25 cellular contexts compared by ENCODE assay signal in the genomic region with DNA sequence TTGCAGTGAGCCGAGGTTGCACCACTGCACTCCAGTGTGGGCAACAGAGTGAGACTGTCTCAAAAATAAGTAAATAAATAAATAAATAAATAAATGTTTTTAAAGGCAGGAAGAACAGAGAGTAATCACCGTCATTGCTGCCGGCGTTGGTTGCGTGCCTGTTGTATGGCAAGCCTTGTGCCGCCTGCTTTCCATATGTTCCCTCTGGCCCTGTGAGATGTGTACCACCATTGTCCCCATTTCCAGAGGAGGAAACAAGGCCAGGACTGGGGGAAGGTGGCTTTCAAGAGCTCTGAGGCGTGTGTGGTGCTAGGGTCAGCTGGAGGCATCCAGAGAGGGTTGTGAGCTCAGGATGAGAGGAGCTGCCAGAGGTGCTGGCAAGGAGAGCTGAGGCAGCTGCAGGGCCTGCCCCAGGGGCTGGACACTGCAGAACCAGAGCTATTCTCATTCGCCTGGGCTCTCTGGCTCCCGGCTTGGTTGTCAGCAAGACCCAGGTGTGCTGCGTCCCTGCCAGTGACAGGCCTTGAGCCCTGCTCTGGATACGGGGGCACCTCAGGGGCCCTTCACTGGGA. TPM values are rescaled to one million over a fixed set of nuclear protein-coding genes. Genes with fewer than 3 reads are reported as not detected.
DNase-seq lines count a peak whose midpoint lies in the region; TF ChIP-seq lines count a peak whose summit lies in the region.
"Had no signal": no experiment of that assay in that cellular context is flagged by ENCODE, and none has a peak within 500 bp of the region (broad histone marks: within the 10 kb centered on the region; RNA-seq: fewer than 3 reads in every experiment).

No MANE protein-coding gene starts in this region.

- peaks cover 29% of the 10 kb centered on the region for H3K4me1 Mint-ChIP-seq in T-helper 2 cell treated with Interferon-gamma antibody and Interleukin-4, amounts not matched to agents 5 μg/mL and 100 μg/mL, for 36 hours (ENCODE audit: low read depth)

- H3K36me3 Mint-ChIP-seq in T-helper 2 cell treated with Interferon-gamma antibody and Interleukin-4, amounts not matched to agents 5 μg/mL and 100 μg/mL, for 36 hours (ENCODE audit: low read depth), result no peaks in the 10 kb centered on the region
- H3K36me3 Mint-ChIP-seq: activated naive CD8-positive, alpha-beta T cell treated with anti-CD3 and anti-CD28 coated beads, Interleukin-2, amount 10 ng/mL, durations not matched to agents 7 days and 5 days; CD4-positive, CD25-positive, alpha-beta regulatory T cell; natural killer cell treated with Interleukin-12 subunit alpha and Interleukin-12 subunit beta and Interleukin-15 and Interleukin-18, amount 100 ng/mL, for 72 hours had no signal

- no peaks in the 10 kb centered on the region for H3K9me3 ChIP-seq in thyroid gland
- H3K9me3 ChIP-seq: pancreas had no signal

- H3K36me3 ChIP-seq in thyroid gland, result no peaks in the 10 kb centered on the region
- H3K36me3 ChIP-seq: pancreas had no signal

- 92 to 94% methylated on average over 8 to 11 of the region's 11 CpGs for WGBS in thyroid gland, 2 donors

- H3K27me3 ChIP-seq in layer of hippocampus (ENCODE audit: control insufficient read depth, insufficient read depth, low read length) (no peaks in the 10 kb centered on the region), thyroid gland (no peaks in the 10 kb centered on the region)
- H3K27me3 ChIP-seq: pancreas had no signal

- no peak for TF ChIP-seq POLR2A in thyroid gland (IDR thresholded peaks at IDR 0.05)

- H3K27ac ChIP-seq in layer of hippocampus (ENCODE audit: low read depth, low read length) (peak overlapping the region; percentile 62), thyroid gland (peak overlapping the region in 2 of 3 donors; percentile 4 to 24)
- H3K27ac ChIP-seq: 22Rv1 had no signal

- peaks cover 13 to 36% of the 10 kb centered on the region in 2 donors for H3K4me1 ChIP-seq in thyroid gland

- H3K4me3 Mint-ChIP-seq in T-helper 2 cell treated with Interferon-gamma antibody and Interleukin-4, amounts not matched to agents 5 μg/mL and 100 μg/mL, for 36 hours, result no peak overlapping the region
- H3K4me3 Mint-ChIP-seq: activated CD8-positive, alpha-beta T cell treated with anti-CD3 and anti-CD28 coated beads for 36 hours; activated naive CD8-positive, alpha-beta T cell treated with anti-CD3 and anti-CD28 coated beads, Interleukin-2, amount 10 ng/mL, durations not matched to agents 7 days and 5 days; CD4-positive, CD25-positive, alpha-beta regulatory T cell; effector memory CD8-positive, alpha-beta T cell; natural killer cell treated with Interleukin-12 subunit alpha and Interleukin-12 subunit beta and Interleukin-15 and Interleukin-18, amount 100 ng/mL, for 72 hours had no signal

- peaks cover 5% of the 10 kb centered on the region for H3K27me3 Mint-ChIP-seq in T-helper 2 cell treated with Interferon-gamma antibody and Interleukin-4, amounts not matched to agents 5 μg/mL and 100 μg/mL, for 36 hours (ENCODE audit: low read depth)
- H3K27me3 Mint-ChIP-seq: activated CD8-positive, alpha-beta T cell treated with anti-CD3 and anti-CD28 coated beads for 36 hours; CD4-positive, CD25-positive, alpha-beta regulatory T cell; effector memory CD8-positive, alpha-beta T cell; natural killer cell treated with Interleukin-12 subunit alpha and Interleukin-12 subunit beta and Interleukin-15 and Interleukin-18, amount 100 ng/mL, for 72 hours had no signal

- intact Hi-C loops in thyroid gland (cut with DNase I), result no loop called here

- H3K9me3 Mint-ChIP-seq in T-helper 2 cell treated with Interferon-gamma antibody and Interleukin-4, amounts not matched to agents 5 μg/mL and 100 μg/mL, for 36 hours, result no peaks in the 10 kb centered on the region
- H3K9me3 Mint-ChIP-seq: activated CD8-positive, alpha-beta T cell treated with anti-CD3 and anti-CD28 coated beads for 36 hours; activated naive CD8-positive, alpha-beta T cell treated with anti-CD3 and anti-CD28 coated beads, Interleukin-2, amount 10 ng/mL, durations not matched to agents 7 days and 5 days; CD4-positive, CD25-positive, alpha-beta regulatory T cell; effector memory CD8-positive, alpha-beta T cell; natural killer cell treated with Interleukin-12 subunit alpha and Interleukin-12 subunit beta and Interleukin-15 and Interleukin-18, amount 100 ng/mL, for 72 hours had no signal

- H3K27ac Mint-ChIP-seq in T-helper 2 cell treated with Interferon-gamma antibody and Interleukin-4, amounts not matched to agents 5 μg/mL and 100 μg/mL, for 36 hours, result peak overlapping the region; percentile 43
- H3K27ac Mint-ChIP-seq: activated CD8-positive, alpha-beta T cell treated with anti-CD3 and anti-CD28 coated beads for 36 hours; activated naive CD8-positive, alpha-beta T cell treated with anti-CD3 and anti-CD28 coated beads, Interleukin-2, amount 10 ng/mL, durations not matched to agents 7 days and 5 days; CD4-positive, CD25-positive, alpha-beta regulatory T cell had no signal

- DNase-seq in T-helper 2 cell treated with Interferon-gamma antibody and Interleukin-4, amounts not matched to agents 5 μg/mL and 100 μg/mL, for 36 hours (ENCODE audit: low spot score), result no peak
- DNase-seq in T-helper 2 cell, result no peak
- no peak for DNase-seq in thyroid gland
- DNase-seq in activated gamma-delta T cell (lab: John Stamatoyannopoulos, UW), result no peak
- DNase-seq in ecto neural progenitor cell (ENCODE audit: low spot score), result no peak
- DNase-seq: activated CD8-positive, alpha-beta T cell treated with anti-CD3 and anti-CD28 coated beads for 36 hours; activated effector memory CD4-positive, alpha-beta T cell treated with Interleukin-2 at 50 U/mL for 16 hours; activated naive CD8-positive, alpha-beta T cell treated with anti-CD3 and anti-CD28 coated beads, Interleukin-2, amount 10 ng/mL, durations not matched to agents 7 days and 5 days; activated T-cell treated with anti-CD3 and anti-CD28 coated beads for 4 hours; CD4-positive, CD25-positive, alpha-beta regulatory T cell; effector memory CD8-positive, alpha-beta T cell; EL; foreskin fibroblast; IMR-90; NCI-H1092; NCI-H187; NCI-H524 treated with DMSO at 0.1 percent for 48 hours; stimulated activated CD4-positive, alpha-beta T cell treated with anti-CD3 and anti-CD28 coated beads, Interleukin-12 subunit alpha, Interleukin-12 subunit beta, amount 100 ng/mL, for 4 hours; stimulated activated naive CD4-positive, alpha-beta T cell treated with Interleukin-2 at 50 U/mL for 16 hours; trophoblast cell had no signal

- TF ChIP-seq CTCF in thyroid gland (IDR thresholded peaks at IDR 0.05), result no peak

- no peak overlapping the region for H3K4me3 ChIP-seq in thyroid gland (replicated peaks in 1 of 3)
- H3K4me3 ChIP-seq: pancreas had no signal

RNA-seq across cellular contexts. Expression of a gene that starts 5.2 kb away (rescaled TPM):
- 10 to 100 TPM; 62.1 to 97.3 (median 70.6) TPM for total RNA-seq in thyroid gland

RNA-seq across cellular contexts. Expression of a gene that starts 21.0 kb away (rescaled TPM):
- 10 to 100 TPM in 1 of 4 donors, 1 to 10 TPM in 3; 5.1 to 20.0 (median 7.4) TPM for total RNA-seq in thyroid gland

RNA-seq across cellular contexts. Expression of a gene that starts 21.1 kb away (rescaled TPM):
- 1 to 10 TPM; 1.2 to 6.0 (median 2.9) TPM for total RNA-seq in thyroid gland
- total RNA-seq: IMR-90, mononuclear cell had no signal

RNA-seq across cellular contexts. Expression of a gene that starts 49.4 kb away (rescaled TPM):
- total RNA-seq in thyroid gland, result 10 to 100 TPM; 78.2 to 96.8 (median 85.0) TPM

RNA-seq across cellular contexts. Expression of a gene that starts 53.0 kb away (rescaled TPM):
- 100 to 1,000 TPM in 3 of 4 donors, 10 to 100 TPM in 1; 93.0 to 132 (median 101) TPM for total RNA-seq in thyroid gland
